24 cellular contexts compared by ENCODE assay signal in the genomic region with DNA sequence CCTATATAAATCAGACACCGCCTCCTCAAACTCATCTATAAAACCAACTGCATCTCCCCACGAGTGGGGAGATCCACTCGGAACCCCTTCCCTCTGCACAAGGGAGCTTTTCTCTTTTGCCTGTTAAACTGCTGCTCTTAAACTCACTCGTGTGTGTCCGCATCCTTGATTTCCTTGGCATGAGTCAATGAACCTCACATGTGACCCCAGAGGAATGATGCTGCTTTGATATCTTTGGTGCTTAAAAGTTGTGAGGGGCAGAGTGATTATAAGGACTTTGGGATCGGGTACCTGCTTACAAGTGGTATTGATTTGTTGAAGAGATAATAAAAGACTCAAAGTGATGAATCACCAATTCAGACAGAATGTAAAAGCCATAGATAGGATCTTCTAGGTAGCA.
"Had no signal": no experiment of that assay in that cellular context is flagged by ENCODE, and none has a peak within 500 bp of the region (broad histone marks: within the 10 kb centered on the region; RNA-seq: fewer than 3 reads in every experiment).

No MANE protein-coding gene starts in this region.

- H3K9me3 ChIP-seq: ascending aorta, Peyer's patch, SJSA1 had no signal

- H3K4me1 ChIP-seq: ascending aorta, Peyer's patch had no signal

- H3K4me1 Mint-ChIP-seq: activated naive CD8-positive, alpha-beta T cell treated with anti-CD3 and anti-CD28 coated beads, Interleukin-2, amount 50 U/mL, for 24 hours; central memory CD8-positive, alpha-beta T cell had no signal

- H3K36me3 ChIP-seq: ascending aorta, Peyer's patch, SJSA1 had no signal

- H3K27me3 Mint-ChIP-seq: central memory CD8-positive, alpha-beta T cell had no signal

- H3K4me3 Mint-ChIP-seq: activated naive CD8-positive, alpha-beta T cell treated with anti-CD3 and anti-CD28 coated beads, Interleukin-2, amount 50 U/mL, for 24 hours; activated T-cell treated with anti-CD3 and anti-CD28 coated beads, Interleukin-2, amount 50 U/mL, for 4 hours; brain; central memory CD8-positive, alpha-beta T cell had no signal

- H3K27me3 ChIP-seq: ascending aorta, Peyer's patch, SJSA1 had no signal

- DNase-seq: activated CD4-positive, alpha-beta T cell treated with anti-CD3 and anti-CD28 coated beads for 4 hours; activated CD4-positive, alpha-beta T cell treated with anti-CD3 and anti-CD28 coated beads, Interleukin-2, amount 50 U/mL, for 48 hours; activated effector memory CD4-positive, alpha-beta T cell treated with anti-CD3 and anti-CD28 coated beads, Interleukin-2, amount 50 U/mL, for 16 hours; activated naive CD4-positive, alpha-beta T cell treated with Interleukin-2 at 50 U/mL for 16 hours; activated naive CD8-positive, alpha-beta T cell treated with anti-CD3 and anti-CD28 coated beads, Interleukin-2, amount 50 U/mL, for 24 hours; activated T-cell treated with anti-CD3 and anti-CD28 coated beads, Interleukin-2, amount 50 U/mL, for 4 hours; amniotic stem cell; NCI-H1092; NCI-H1417; NCI-H2029; NCI-H2107; NCI-H510A treated with DMSO at 0.1 percent for 48 hours; NK-92 treated with Interleukin-12 subunit alpha and Interleukin-12 subunit beta, amount 100 ng/mL, for 24 hours; Peyer's patch; SHP77; SW 1271 had no signal

- ATAC-seq: activated CD4-positive, CD25-positive, alpha-beta regulatory T cell treated with anti-CD3 and anti-CD28 coated beads, Interleukin-2, amount 50 U/mL, for 24 hours; activated naive CD4-positive, alpha-beta T cell treated with anti-CD3 and anti-CD28 coated beads, Interleukin-2, amount 50 U/mL, for 72 hours; activated naive CD8-positive, alpha-beta T cell treated with anti-CD3 and anti-CD28 coated beads, Interleukin-2, amount 50 U/mL, for 24 hours; activated T-cell treated with anti-CD3 and anti-CD28 coated beads, Interleukin-2, amount 50 U/mL, for 4 hours; SK-N-SH treated with all-trans-retinoic acid at 6 μM for 48 hours had no signal

- H3K27ac Mint-ChIP-seq: activated naive CD4-positive, alpha-beta T cell treated with anti-CD3 and anti-CD28 coated beads, Interleukin-2, amount 50 U/mL, for 72 hours; activated naive CD8-positive, alpha-beta T cell treated with anti-CD3 and anti-CD28 coated beads, Interleukin-2, amount 50 U/mL, for 24 hours; brain had no signal

- H3K36me3 Mint-ChIP-seq: activated naive CD4-positive, alpha-beta T cell treated with anti-CD3 and anti-CD28 coated beads, Interleukin-2, amount 50 U/mL, for 72 hours had no signal

- H3K27ac ChIP-seq: ascending aorta, KMS-11, Peyer's patch, SJSA1 had no signal

- H3K4me3 ChIP-seq: ascending aorta, Peyer's patch, SJSA1 had no signal
